9 cellular contexts compared by ENCODE assay signal in genomic region chr17:45433136-45433535, GRCh38. TPM values are rescaled to one million over a fixed set of nuclear protein-coding genes. Genes with fewer than 3 reads are reported as not detected.
A peak's percentile ranks its signal among the peaks of the same experiment; 100 is the strongest.
DNase-seq lines count a peak whose midpoint lies in the region; ATAC-seq and TF ChIP-seq lines count a peak whose summit lies in the region.
"Had no signal": no experiment of that assay in that cellular context is flagged by ENCODE, and none has a peak within 500 bp of the region (broad histone marks: within the 10 kb centered on the region; RNA-seq: fewer than 3 reads in every experiment).

No MANE protein-coding gene starts in this region.

- peak overlapping the region; percentile 98 for H3K4me2 ChIP-seq in neural progenitor cell

- no peak for TF ChIP-seq CTCF in NB4 (IDR thresholded peaks at IDR 0.05; ENCODE audit: low read depth, low read length)
- no peak for TF ChIP-seq CTCF in endodermal cell (conservative IDR thresholded peaks at IDR 0.05)
- TF ChIP-seq CTCF in neural progenitor cell (IDR thresholded peaks at IDR 0.05), result no peak
- no peak for TF ChIP-seq CTCF in A673 (conservative IDR thresholded peaks at IDR 0.05; ENCODE audit: low read depth, low read length)

- H3K4me1 ChIP-seq in CD8-positive, alpha-beta memory T cell (ENCODE audit: insufficient read depth, low read length), result peaks cover 15% of the 10 kb centered on the region
- H3K4me1 ChIP-seq in endodermal cell (ENCODE audit: control insufficient read depth, insufficient read depth, low read length) (no peaks in the 10 kb centered on the region), neural progenitor cell (peaks cover 10% of the 10 kb centered on the region), A673 (ENCODE audit: insufficient read depth, low read length, poor library complexity, severe bottlenecking) (no peaks in the 10 kb centered on the region)

- peak in 1 of 5 donors; percentile 41 for DNase-seq in CD8-positive, alpha-beta memory T cell
- DNase-seq in NB4 (ENCODE audit: low read depth) (peak; percentile 60), endodermal cell (peak; percentile 72), neural progenitor cell (ENCODE audit: low spot score) (no peak), A673 (ENCODE audit: low spot score) (no peak), Ammon's horn (ENCODE audit: low spot score) (no peak)

- 78% methylated on average over 4 of the region's 4 CpGs; no CpG with 5 or more reads in 1 of the 2 experiments for WGBS in endodermal cell (ENCODE audit: insufficient coverage in 1 of 2, insufficient read length in 1 of 2), 2 experiments

- H3K4me3 ChIP-seq in CD8-positive, alpha-beta memory T cell (ENCODE audit: low read length), result no peak overlapping the region
- no peak overlapping the region for H3K4me3 ChIP-seq in NB4 (ENCODE audit: low read depth, low read length)
- no peak overlapping the region for H3K4me3 ChIP-seq in endodermal cell (ENCODE audit: low read length)
- H3K4me3 ChIP-seq in neural progenitor cell, result peak overlapping the region; percentile 61
- no peak overlapping the region for H3K4me3 ChIP-seq in A673 (ENCODE audit: low read depth, low read length, poor library complexity, severe bottlenecking)

- H3K27ac Mint-ChIP-seq in CD8-positive, alpha-beta memory T cell, result peak overlapping the region in 3 of 8 donors; percentile 26 to 47 (median 43)
- no peak overlapping the region for H3K27ac Mint-ChIP-seq in endodermal cell
- no peak overlapping the region for H3K27ac Mint-ChIP-seq in neural progenitor cell
- H3K27ac Mint-ChIP-seq: stimulated activated naive CD8-positive, alpha-beta T cell treated with anti-CD3 and anti-CD28 coated beads, Interleukin-15, Interleukin-2, amounts not matched to agents 100 ng/mL and 50 ng/mL, for 24 hours had no signal

- H3K36me3 Mint-ChIP-seq in CD8-positive, alpha-beta memory T cell, result peaks cover 0 to 24% (median 0%) of the 10 kb centered on the region in 3 donors
- H3K36me3 Mint-ChIP-seq in endodermal cell (ENCODE audit: low read depth) (peaks cover 2% of the 10 kb centered on the region), neural progenitor cell (no peaks in the 10 kb centered on the region)

- no TSS peak for BruUV-seq in A673 (replicated peaks; lab: Mats Ljungman, UMichigan)

- CTCF ChIA-PET in CD8-positive, alpha-beta memory T cell (lab: Charles Lee), result no interaction called here
- CTCF ChIA-PET in A673 (lab: Charles Lee), result no interaction called here

- H2AFZ ChIP-seq in neural progenitor cell (replicated peaks), result no peak overlapping the region

- no peaks in the 10 kb centered on the region for H3K9me3 ChIP-seq in CD8-positive, alpha-beta memory T cell (ENCODE audit: low read length)
- H3K9me3 ChIP-seq in endodermal cell (ENCODE audit: control insufficient read depth, low read length) (no peaks in the 10 kb centered on the region), neural progenitor cell (ENCODE audit: low read depth) (no peaks in the 10 kb centered on the region), A673 (ENCODE audit: low read depth, low read length, poor library complexity, severe bottlenecking) (no peaks in the 10 kb centered on the region)

- no peak for ATAC-seq in HG03457 (IDR thresholded peaks at IDR 0.05; ENCODE audit: unreplicated experiment)
- ATAC-seq in GM21619 (IDR thresholded peaks at IDR 0.05; ENCODE audit: unreplicated experiment), result no peak

- peaks cover 31% of the 10 kb centered on the region for H4K20me1 ChIP-seq in neural progenitor cell (ENCODE audit: low read depth)

- no peaks in the 10 kb centered on the region for H3K9me3 Mint-ChIP-seq in CD8-positive, alpha-beta memory T cell
- H3K9me3 Mint-ChIP-seq in endodermal cell, result no peaks in the 10 kb centered on the region
- H3K9me3 Mint-ChIP-seq in neural progenitor cell, result no peaks in the 10 kb centered on the region
- H3K9me3 Mint-ChIP-seq: stimulated activated naive CD8-positive, alpha-beta T cell treated with anti-CD3 and anti-CD28 coated beads, Interleukin-15, Interleukin-2, amounts not matched to agents 100 ng/mL and 50 ng/mL, for 24 hours had no signal

- peak overlapping the region; percentile 58 to 81 (median 71) for H3K4me3 Mint-ChIP-seq in CD8-positive, alpha-beta memory T cell
- H3K4me3 Mint-ChIP-seq in endodermal cell (peak overlapping the region; percentile 66), neural progenitor cell (peak overlapping the region; percentile 69)
- H3K4me3 Mint-ChIP-seq: stimulated activated naive CD8-positive, alpha-beta T cell treated with anti-CD3 and anti-CD28 coated beads, Interleukin-15, Interleukin-2, amounts not matched to agents 100 ng/mL and 50 ng/mL, for 24 hours had no signal

- H3K79me2 ChIP-seq in neural progenitor cell (ENCODE audit: low read depth), result no peaks in the 10 kb centered on the region

- no peak for TF ChIP-seq POLR2A in NB4 (IDR thresholded peaks at IDR 0.05; ENCODE audit: extremely low read depth, insufficient read length)

- H3K9ac ChIP-seq in endodermal cell (ENCODE audit: extremely low read depth, low read length, poor library complexity, severe bottlenecking), result no peak overlapping the region
- H3K9ac ChIP-seq in neural progenitor cell, result no peak overlapping the region

- H3K4me1 Mint-ChIP-seq in CD8-positive, alpha-beta memory T cell, result peaks cover 18 to 29% (median 19%) of the 10 kb centered on the region in 3 donors
- peaks cover 14% of the 10 kb centered on the region for H3K4me1 Mint-ChIP-seq in endodermal cell
- peaks cover 17% of the 10 kb centered on the region for H3K4me1 Mint-ChIP-seq in neural progenitor cell

- no peaks in the 10 kb centered on the region for H3K27me3 Mint-ChIP-seq in CD8-positive, alpha-beta memory T cell
- H3K27me3 Mint-ChIP-seq in endodermal cell (ENCODE audit: insufficient read depth) (peaks cover 54% of the 10 kb centered on the region), neural progenitor cell (ENCODE audit: insufficient read depth, low read depth) (peaks cover 43% of the 10 kb centered on the region)

- no peaks in the 10 kb centered on the region for H3K36me3 ChIP-seq in CD8-positive, alpha-beta memory T cell (ENCODE audit: insufficient read depth, low read length)
- no peaks in the 10 kb centered on the region for H3K36me3 ChIP-seq in endodermal cell (ENCODE audit: control insufficient read depth, insufficient read depth, low read length)
- no peaks in the 10 kb centered on the region for H3K36me3 ChIP-seq in neural progenitor cell
- H3K36me3 ChIP-seq in A673 (ENCODE audit: insufficient read depth, low read length, poor library complexity, severe bottlenecking), result no peaks in the 10 kb centered on the region

- intact Hi-C loops in A673 (cut with micrococcal nuclease; ENCODE audit: unreplicated experiment), result no loop called here

- POLR2A ChIA-PET in CD8-positive, alpha-beta memory T cell (lab: Charles Lee), result no interaction called here
- POLR2A ChIA-PET in A673 (lab: Charles Lee; ENCODE audit: low non-redundant PET), result no interaction called here

- H3F3A ChIP-seq in neural progenitor cell (ENCODE audit: low read depth), result peaks cover 26% of the 10 kb centered on the region

- H3K27ac ChIP-seq in CD8-positive, alpha-beta memory T cell (ENCODE audit: low read depth, low read length), result no peak overlapping the region
- no peak overlapping the region for H3K27ac ChIP-seq in endodermal cell (ENCODE audit: low read depth, low read length)
- H3K27ac ChIP-seq in neural progenitor cell, result no peak overlapping the region
- H3K27ac ChIP-seq in A673 (ENCODE audit: low read depth, low read length, poor library complexity, severe bottlenecking), result no peak overlapping the region

- H3K27me3 ChIP-seq in CD8-positive, alpha-beta memory T cell (ENCODE audit: insufficient read depth, low read length, poor library complexity, severe bottlenecking), result no peaks in the 10 kb centered on the region
- peaks cover 52% of the 10 kb centered on the region for H3K27me3 ChIP-seq in endodermal cell (ENCODE audit: control insufficient read depth, insufficient read depth, low read length, poor library complexity, severe bottlenecking)
- peaks cover 65% of the 10 kb centered on the region for H3K27me3 ChIP-seq in neural progenitor cell
- peaks cover 28% of the 10 kb centered on the region for H3K27me3 ChIP-seq in A673 (replicated peaks; ENCODE audit: insufficient read depth, low read depth, low read length, poor library complexity)

RNA-seq across cellular contexts. Expression of gene ARHGAP27, which starts 0.5 kb away (rescaled TPM):
- total RNA-seq in CD8-positive, alpha-beta memory T cell, result 10 to 100 TPM; 39.9 to 43.8 TPM
- 32.3 TPM for polyA plus RNA-seq in CD8-positive, alpha-beta memory T cell
- total RNA-seq in endodermal cell, result 10 to 100 TPM; 16.4 to 20.6 TPM
- polyA plus RNA-seq in endodermal cell (2013, experiment 1 of 2), result 2.5 TPM
- polyA plus RNA-seq in endodermal cell (2013, experiment 2 of 2), result 3.8 TPM
- 1.0 and 3.0 TPM in 2 replicates for total RNA-seq in neural progenitor cell (ENCODE audit: low replicate concordance)
- total RNA-seq in A673 (2021), result 0.17 TPM in 2 replicates

RNA-seq across cellular contexts. Expression of gene PLEKHM1, which starts 57.4 kb away (rescaled TPM):
- total RNA-seq in CD8-positive, alpha-beta memory T cell, result 10 to 100 TPM; 32.0 to 32.4 TPM
- 17.3 TPM for polyA plus RNA-seq in CD8-positive, alpha-beta memory T cell
- total RNA-seq in endodermal cell (10 to 100 TPM; 18.4 to 29.8 TPM), neural progenitor cell (ENCODE audit: low replicate concordance) (6.2 and 7.0 TPM in 2 replicates), A673 (2021) (11.9 and 13.0 TPM in 2 replicates)
- polyA plus RNA-seq in endodermal cell (2013, experiment 1 of 2), result 6.3 TPM
- 6.8 TPM for polyA plus RNA-seq in endodermal cell (2013, experiment 2 of 2)

Comparison
In these comparisons a context has a peak if more than half of its experiments do, and no peak if none do; other contexts are left out.
1. DNase-seq: peak in NB4 (single experiment) and endodermal cell (single experiment); none in neural progenitor cell (single experiment), A673 (single experiment) and Ammon's horn (single experiment).
2. Peak in every context shown above with its lines, with median percentiles within 50 percentile points of each other: H3K4me3 Mint-ChIP-seq.